Comparison of ENCODE assay signal across 32 cellular contexts in genomic region chr20:18633411-18633810, GRCh38.
"Had no signal": no experiment of that assay in that cellular context is flagged by ENCODE, and none has a peak within 500 bp of the region (broad histone marks: within the 10 kb centered on the region; RNA-seq: fewer than 3 reads in every experiment).

No MANE protein-coding gene starts in this region.

- H3K27ac ChIP-seq: KMS-11, SJCRH30, SK-N-MC had no signal

- H3K4me2 ChIP-seq: KMS-11 had no signal

- H3K4me1 ChIP-seq: SJCRH30 had no signal

- H3K4me3 ChIP-seq: SJCRH30, SK-N-MC had no signal

- H3K4me3 Mint-ChIP-seq: activated CD4-positive, alpha-beta T cell treated with anti-CD3 and anti-CD28 coated beads for 36 hours; activated CD4-positive, alpha-beta T cell treated with anti-CD3 and anti-CD28 coated beads, Interleukin-2, amount 10 ng/mL, durations not matched to agents 7 days and 5 days; activated CD8-positive, alpha-beta T cell treated with anti-CD3 and anti-CD28 coated beads, Interleukin-2, amount 10 ng/mL, durations not matched to agents 7 days and 5 days; activated naive CD4-positive, alpha-beta T cell treated with anti-CD3 and anti-CD28 coated beads for 36 hours; activated T-cell treated with anti-CD3 and anti-CD28 coated beads, Interleukin-2, amount 50 U/mL, for 24 hours; brain; T-helper 1 cell treated with Interleukin-12 subunit alpha and Interleukin-12 subunit beta and Interleukin-4 antibody, amounts not matched to agents 30 μg/mL and 1 μg/mL, for 36 hours; T-helper 2 cell treated with Interferon-gamma antibody and Interleukin-4, amounts not matched to agents 5 μg/mL and 100 μg/mL, for 36 hours; WTC11 had no signal

- H3K9ac ChIP-seq: KMS-11 had no signal

- H3K9me3 ChIP-seq: SJCRH30 had no signal

- H3K27ac Mint-ChIP-seq: activated CD4-positive, alpha-beta T cell treated with anti-CD3 and anti-CD28 coated beads for 36 hours; activated CD4-positive, alpha-beta T cell treated with anti-CD3 and anti-CD28 coated beads, Interleukin-2, amount 10 ng/mL, durations not matched to agents 7 days and 5 days; activated CD8-positive, alpha-beta T cell treated with anti-CD3 and anti-CD28 coated beads, Interleukin-2, amount 10 ng/mL, durations not matched to agents 7 days and 5 days; activated naive CD4-positive, alpha-beta T cell treated with anti-CD3 and anti-CD28 coated beads for 36 hours; activated naive CD4-positive, alpha-beta T cell treated with anti-CD3 and anti-CD28 coated beads, Interleukin-2, amount 50 U/mL, for 72 hours; activated T-cell treated with anti-CD3 and anti-CD28 coated beads, Interleukin-2, amount 50 U/mL, for 24 hours; T-helper 1 cell treated with Interleukin-12 subunit alpha and Interleukin-12 subunit beta and Interleukin-4 antibody, amounts not matched to agents 30 μg/mL and 1 μg/mL, for 36 hours; T-helper 2 cell treated with Interferon-gamma antibody and Interleukin-4, amounts not matched to agents 5 μg/mL and 100 μg/mL, for 36 hours had no signal

- H3K4me1 Mint-ChIP-seq: activated CD4-positive, alpha-beta T cell treated with anti-CD3 and anti-CD28 coated beads, Interleukin-2, amount 10 ng/mL, durations not matched to agents 7 days and 5 days had no signal

- ATAC-seq: activated CD4-positive, alpha-beta T cell treated with anti-CD3 and anti-CD28 coated beads for 36 hours; activated CD4-positive, CD25-positive, alpha-beta regulatory T cell treated with anti-CD3 and anti-CD28 coated beads, Interleukin-2, amount 50 U/mL, for 24 hours; activated CD8-positive, alpha-beta T cell treated with anti-CD3 and anti-CD28 coated beads, Interleukin-2, amount 10 ng/mL, durations not matched to agents 7 days and 5 days; activated naive CD4-positive, alpha-beta T cell treated with anti-CD3 and anti-CD28 coated beads, Interleukin-2, amount 50 U/mL, for 72 hours; Panc1; WTC11 had no signal

- H3K27me3 ChIP-seq: SJCRH30 had no signal

- H3K27me3 Mint-ChIP-seq: activated CD4-positive, alpha-beta T cell treated with anti-CD3 and anti-CD28 coated beads for 36 hours; activated CD4-positive, alpha-beta T cell treated with anti-CD3 and anti-CD28 coated beads, Interleukin-2, amount 10 ng/mL, durations not matched to agents 7 days and 5 days; activated T-cell treated with anti-CD3 and anti-CD28 coated beads, Interleukin-2, amount 50 U/mL, for 24 hours; brain had no signal

- H3K36me3 ChIP-seq: SJCRH30 had no signal

- DNase-seq: activated CD4-positive, alpha-beta T cell treated with anti-CD3 and anti-CD28 coated beads for 36 hours; activated CD4-positive, alpha-beta T cell treated with anti-CD3 and anti-CD28 coated beads, Interleukin-2, amount 10 ng/mL, durations not matched to agents 7 days and 5 days; activated CD4-positive, alpha-beta T cell treated with anti-CD3 and anti-CD28 coated beads, Interleukin-2, amount 50 U/mL, for 48 hours; activated CD8-positive, alpha-beta T cell treated with anti-CD3 and anti-CD28 coated beads, Interleukin-2, amount 10 ng/mL, durations not matched to agents 7 days and 5 days; activated gamma-delta T cell treated with Interleukin-2 at 50 U/mL for 16 hours; activated naive CD4-positive, alpha-beta T cell treated with anti-CD3 and anti-CD28 coated beads for 36 hours; activated T-cell treated with anti-CD3 and anti-CD28 coated beads, Interleukin-2, amount 50 U/mL, for 24 hours; anterior cingulate cortex; caudate nucleus; cerebellar nuclear complex; MM.1S; MV-4-11; NCI-H1092; NCI-H1436 treated with DMSO at 0.1 percent for 48 hours; NCI-H187 treated with DMSO at 0.1 percent for 48 hours; NCI-H2081; NCI-H2171 treated with DMSO at 0.1 percent for 48 hours; NCI-H2227 treated with DMSO at 0.1 percent for 48 hours; NCI-H446; NCI-H526 treated with DMSO at 0.1 percent for 48 hours; NCI-H82; SHP77; SJCRH30 had no signal

- H3K9me3 Mint-ChIP-seq: activated CD4-positive, alpha-beta T cell treated with anti-CD3 and anti-CD28 coated beads, Interleukin-2, amount 10 ng/mL, durations not matched to agents 7 days and 5 days; activated naive CD4-positive, alpha-beta T cell treated with anti-CD3 and anti-CD28 coated beads for 36 hours; activated naive CD4-positive, alpha-beta T cell treated with anti-CD3 and anti-CD28 coated beads, Interleukin-2, amount 50 U/mL, for 72 hours; activated T-cell treated with anti-CD3 and anti-CD28 coated beads, Interleukin-2, amount 50 U/mL, for 24 hours; brain; T-helper 1 cell treated with Interleukin-12 subunit alpha and Interleukin-12 subunit beta and Interleukin-4 antibody, amounts not matched to agents 30 μg/mL and 1 μg/mL, for 36 hours; T-helper 2 cell treated with Interferon-gamma antibody and Interleukin-4, amounts not matched to agents 5 μg/mL and 100 μg/mL, for 36 hours; WTC11 had no signal
